In the genomic region with DNA sequence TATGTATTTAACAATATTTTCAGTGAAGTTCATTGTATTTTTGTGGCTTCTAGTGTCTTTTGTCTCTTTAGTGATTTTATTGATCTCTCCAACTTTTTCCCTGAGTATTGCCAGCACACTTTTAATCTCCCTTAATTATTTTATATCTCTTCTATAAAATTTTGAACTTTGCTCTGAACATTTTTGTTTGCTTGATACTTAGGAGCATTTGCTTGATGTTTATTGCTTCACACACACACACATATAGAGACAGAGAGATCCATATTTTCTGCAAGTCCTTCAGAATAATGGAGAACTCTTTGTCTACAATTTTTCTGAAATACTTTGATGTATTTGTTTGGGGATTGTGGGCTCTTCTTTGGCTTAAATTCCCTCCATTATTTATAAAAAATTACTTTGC, we compare ENCODE assay signal across 27 cellular contexts.
"Had no signal": no experiment of that assay in that cellular context is flagged by ENCODE, and none has a peak within 500 bp of the region (broad histone marks: within the 10 kb centered on the region; RNA-seq: fewer than 3 reads in every experiment).

No MANE protein-coding gene starts in this region.

- H3K27ac ChIP-seq: left lung, lower lobe of right lung, ovary, prostate gland, skin epidermis, spleen, suprapubic skin, thoracic aorta, tibial artery, uterus had no signal

- ATAC-seq: left cardiac atrium; naive thymus-derived CD4-positive, alpha-beta T cell; natural killer cell treated with Interleukin-12 subunit alpha and Interleukin-12 subunit beta and Interleukin-15 and Interleukin-18, amount 100 ng/mL, for 72 hours; right cardiac atrium; sciatic nerve; stimulated activated effector memory CD8-positive, alpha-beta T cell treated with anti-CD3 and anti-CD28 coated beads, Interleukin-12 subunit alpha, Interleukin-12 subunit beta, amount 100 ng/mL, for 72 hours had no signal

- H3K27me3 ChIP-seq: left lung, ovary, spleen, suprapubic skin, tibial artery, uterus had no signal

- H3K4me1 ChIP-seq: left lung, lower lobe of right lung, prostate gland, spleen, suprapubic skin, tibial artery, uterus had no signal

- H3K4me1 Mint-ChIP-seq: mesothelial cell of epicardium; stimulated activated effector memory CD8-positive, alpha-beta T cell treated with anti-CD3 and anti-CD28 coated beads, Interleukin-12 subunit alpha, Interleukin-12 subunit beta, amount 100 ng/mL, for 72 hours had no signal

- H3K36me3 ChIP-seq: left lung, lower lobe of right lung, ovary, prostate gland, suprapubic skin, thoracic aorta, uterus had no signal

- H3K4me3 ChIP-seq: left lung, lower lobe of right lung, ovary, prostate gland, skin epidermis, spleen, suprapubic skin, thoracic aorta, tibial artery, uterus had no signal

- H3K9me3 Mint-ChIP-seq: type B pancreatic cell had no signal

- H3K27me3 Mint-ChIP-seq: naive thymus-derived CD4-positive, alpha-beta T cell; natural killer cell treated with Interleukin-12 subunit alpha and Interleukin-12 subunit beta and Interleukin-15 and Interleukin-18, amount 100 ng/mL, for 72 hours; stimulated activated naive CD8-positive, alpha-beta T cell treated with anti-CD3 and anti-CD28 coated beads, Interleukin-15, Interleukin-2, amounts not matched to agents 100 ng/mL and 50 ng/mL, for 24 hours; type B pancreatic cell had no signal

- DNase-seq: hippocampal formation; kidney glomerular epithelial cell; left cardiac atrium; lower lobe of right lung; mammary epithelial cell; mesendoderm; naive thymus-derived CD4-positive, alpha-beta T cell; ovary; retina; right cardiac atrium; spleen; stimulated activated CD4-positive, alpha-beta T cell treated with anti-CD3 and anti-CD28 coated beads, Interleukin-4, amount 100 ng/mL, for 24 hours; stimulated activated naive CD4-positive, alpha-beta T cell; tibial artery; uterus had no signal

- FAIRE-seq: keratinocyte had no signal

- H3K27ac Mint-ChIP-seq: mesothelial cell of epicardium; naive thymus-derived CD4-positive, alpha-beta T cell; natural killer cell treated with Interleukin-12 subunit alpha and Interleukin-12 subunit beta and Interleukin-15 and Interleukin-18, amount 100 ng/mL, for 72 hours; stimulated activated effector memory CD8-positive, alpha-beta T cell treated with anti-CD3 and anti-CD28 coated beads, Interleukin-12 subunit alpha, Interleukin-12 subunit beta, amount 100 ng/mL, for 72 hours; stimulated activated naive CD8-positive, alpha-beta T cell treated with anti-CD3 and anti-CD28 coated beads, Interleukin-15, Interleukin-2, amounts not matched to agents 100 ng/mL and 50 ng/mL, for 24 hours; type B pancreatic cell had no signal

- H3K4me3 Mint-ChIP-seq: mesothelial cell of epicardium; naive thymus-derived CD4-positive, alpha-beta T cell; natural killer cell treated with Interleukin-12 subunit alpha and Interleukin-12 subunit beta and Interleukin-15 and Interleukin-18, amount 100 ng/mL, for 72 hours; stimulated activated effector memory CD8-positive, alpha-beta T cell treated with anti-CD3 and anti-CD28 coated beads, Interleukin-12 subunit alpha, Interleukin-12 subunit beta, amount 100 ng/mL, for 72 hours; stimulated activated naive CD8-positive, alpha-beta T cell treated with anti-CD3 and anti-CD28 coated beads, Interleukin-15, Interleukin-2, amounts not matched to agents 100 ng/mL and 50 ng/mL, for 24 hours; type B pancreatic cell had no signal

- H3K36me3 Mint-ChIP-seq: stimulated activated effector memory CD8-positive, alpha-beta T cell treated with anti-CD3 and anti-CD28 coated beads, Interleukin-12 subunit alpha, Interleukin-12 subunit beta, amount 100 ng/mL, for 72 hours; type B pancreatic cell had no signal

- H3K9me3 ChIP-seq: lower lobe of right lung, ovary, prostate gland had no signal
